Comparison of ENCODE assay signal across 8 cellular contexts in genomic region chr4:153083447-153083921, GRCh38.
A peak's percentile ranks its signal among the peaks of the same experiment; 100 is the strongest.
DNase-seq lines count a peak whose midpoint lies in the region; ATAC-seq, FAIRE-seq and TF ChIP-seq lines count a peak whose summit lies in the region.

No MANE protein-coding gene starts in this region.

- in situ Hi-C loops in G401 (cut with HindIII; ENCODE audit: low sequenced_read_pairs) = no loop called here
- in situ Hi-C loops in Panc1 (cut with HindIII; ENCODE audit: low pct_unique_long_range_greater_than_20kb, low sequenced_read_pairs) = no loop called here

- H3K27ac ChIP-seq in Panc1 (ENCODE audit: low read length) = no peak overlapping the region

- BruUV-seq in Panc1 (replicated peaks; lab: Mats Ljungman, UMichigan) = no TSS peak

- peak; percentile 88 for ATAC-seq in Panc1
- peak; percentile 73 for ATAC-seq in omental fat pad (ENCODE audit: low FRiP score)

- H3K4me1 Mint-ChIP-seq in activated naive CD4-positive, alpha-beta T cell treated with anti-CD3 and anti-CD28 coated beads, Interleukin-2, amount 10 ng/mL, durations not matched to agents 7 days and 5 days = peaks cover 57% of the 10 kb centered on the region

- no peaks in the 10 kb centered on the region for H3K36me3 ChIP-seq in Panc1 (ENCODE audit: control insufficient read depth, insufficient read depth, low read length)

- no peaks in the 10 kb centered on the region for H3K9me3 Mint-ChIP-seq in activated naive CD4-positive, alpha-beta T cell treated with anti-CD3 and anti-CD28 coated beads, Interleukin-2, amount 10 ng/mL, durations not matched to agents 7 days and 5 days

- FAIRE-seq in H54 (lab: Jason Lieb, UNC) = peak; percentile 6

- intact Hi-C loops in Panc1 (cut with micrococcal nuclease; ENCODE audit: unreplicated experiment) = loop anchor here (1.0 kb wide), 1 partner anchor 45 kb away; no protein-coding TSS in a partner anchor

- H3K27me3 Mint-ChIP-seq in activated naive CD4-positive, alpha-beta T cell treated with anti-CD3 and anti-CD28 coated beads, Interleukin-2, amount 10 ng/mL, durations not matched to agents 7 days and 5 days = peaks cover 57% of the 10 kb centered on the region

- no peak overlapping the region for H3K4me3 ChIP-seq in Panc1 (ENCODE audit: low read depth in 2 of 2, low read length in 2 of 2)

- no peaks in the 10 kb centered on the region for H3K27me3 ChIP-seq in Panc1 (ENCODE audit: control insufficient read depth, insufficient read depth, low read length)

- CTCF ChIA-PET in Panc1 (lab: Charles Lee) = interaction anchor here (0.6 to 1.4 kb wide), 5 partner anchors 13 to 53 kb away, joined by 3 to 30 read pairs (median 3); no protein-coding TSS in a partner anchor
- CTCF ChIA-PET in activated naive CD4-positive, alpha-beta T cell treated with anti-CD3 and anti-CD28 coated beads, Interleukin-2, amount 10 ng/mL, durations not matched to agents 7 days and 5 days (lab: Charles Lee) = interaction anchor here (0.7 to 8.1 kb wide), 29 partner anchors 9 to 698 kb away, joined by 3 to 239 read pairs (median 5); partner anchors contain the start of gene TIGD4

- DNase-seq in G401 (ENCODE audit: low spot score) (peak; percentile 90), H54 (ENCODE audit: insufficient read length, low spot score) (peak; percentile 46), Panc1 (ENCODE audit: low read depth, low spot score) (peak; percentile 42), globus pallidus (ENCODE audit: low spot score) (peak; percentile 93), omental fat pad (ENCODE audit: low spot score) (no peak), GF-D8 (lab: John Stamatoyannopoulos, UW) (no peak)
- DNase-seq in activated naive CD4-positive, alpha-beta T cell treated with anti-CD3 and anti-CD28 coated beads, Interleukin-2, amount 10 ng/mL, durations not matched to agents 7 days and 5 days = peak; percentile 64

- no peak overlapping the region for H3K4me3 Mint-ChIP-seq in activated naive CD4-positive, alpha-beta T cell treated with anti-CD3 and anti-CD28 coated beads, Interleukin-2, amount 10 ng/mL, durations not matched to agents 7 days and 5 days

- 0 out of 2 replicates have a peak, but pooled peaks cover 3% of the 10 kb centered on the region for H3K4me1 ChIP-seq in Panc1 (ENCODE audit: control insufficient read depth, insufficient read depth, low read length)

- TF ChIP-seq POLR2A in H54 (IDR thresholded peaks at IDR 0.05; ENCODE audit: low read depth, low read length) = no peak

- H3K9me3 ChIP-seq in Panc1 (ENCODE audit: control insufficient read depth, insufficient read depth, low read depth, low read length) = no peaks in the 10 kb centered on the region

- no peaks in the 10 kb centered on the region for H3K36me3 Mint-ChIP-seq in activated naive CD4-positive, alpha-beta T cell treated with anti-CD3 and anti-CD28 coated beads, Interleukin-2, amount 10 ng/mL, durations not matched to agents 7 days and 5 days

- POLR2A ChIA-PET in Panc1 (lab: Charles Lee) = no interaction called here

- H3K27ac Mint-ChIP-seq in activated naive CD4-positive, alpha-beta T cell treated with anti-CD3 and anti-CD28 coated beads, Interleukin-2, amount 10 ng/mL, durations not matched to agents 7 days and 5 days = peak overlapping the region; percentile 50

- TF ChIP-seq CTCF in LNCAP (IDR thresholded peaks at IDR 0.05) (peak; percentile 53), Panc1 (IDR thresholded peaks at IDR 0.05) (peak; percentile 68), omental fat pad (IDR thresholded peaks at IDR 0.05) (no peak)

Comparison
In these comparisons a context has a peak if more than half of its experiments do, and no peak if none do; other contexts are left out.
1. DNase-seq: peak in G401 (single experiment), H54 (single experiment), Panc1 (single experiment), activated naive CD4-positive, alpha-beta T cell treated with anti-CD3 and anti-CD28 coated beads, Interleukin-2, amount 10 ng/mL, durations not matched to agents 7 days and 5 days (single experiment) and globus pallidus (single experiment); none in omental fat pad (single experiment) and GF-D8 (single experiment).
2. CTCF ChIP-seq: peak in LNCAP (single experiment) and Panc1 (single experiment); none in omental fat pad (0 of 3).